19 cellular contexts compared by ENCODE assay signal in the genomic region with DNA sequence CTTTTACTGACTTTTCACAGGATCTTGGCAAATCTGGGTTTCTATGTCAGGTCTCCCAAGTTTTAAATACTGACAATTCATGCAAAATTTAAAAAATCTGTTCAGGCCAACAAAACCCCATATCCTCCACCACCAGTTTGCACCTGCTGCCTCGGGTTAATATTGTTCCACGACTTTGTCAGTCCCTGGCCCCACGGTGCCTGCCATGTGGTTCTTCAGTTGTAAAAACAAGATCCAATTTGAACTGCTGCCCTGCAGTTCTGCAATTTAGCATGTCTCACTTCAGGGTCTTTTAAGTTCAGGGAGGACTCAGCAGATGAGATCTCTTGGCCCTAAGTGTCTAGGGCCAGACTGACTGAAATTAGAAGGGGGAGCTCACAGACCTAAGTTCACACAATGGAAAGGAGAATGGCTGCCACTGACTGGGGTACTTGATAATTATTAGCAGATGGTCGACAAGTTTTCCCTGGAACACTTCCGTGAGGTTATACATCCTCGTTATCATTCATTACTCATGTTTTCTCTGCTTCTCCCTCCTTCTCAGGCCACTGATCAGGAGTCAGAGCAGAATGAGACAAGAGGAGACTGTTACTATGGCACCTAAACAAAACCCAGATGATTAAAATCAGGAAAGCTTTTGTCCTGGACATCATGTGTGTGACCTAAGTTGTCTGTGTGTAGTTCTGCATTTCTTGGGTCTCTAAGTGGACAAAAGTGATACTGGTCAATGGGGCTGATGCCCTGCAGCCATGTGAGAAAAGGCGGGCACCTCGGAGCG.
DNase-seq lines count a peak whose midpoint lies in the region; ATAC-seq, FAIRE-seq and TF ChIP-seq lines count a peak whose summit lies in the region.
"Had no signal": no experiment of that assay in that cellular context is flagged by ENCODE, and none has a peak within 500 bp of the region (broad histone marks: within the 10 kb centered on the region; RNA-seq: fewer than 3 reads in every experiment).

No MANE protein-coding gene starts in this region.

- peaks cover 2 to 5% of the 10 kb centered on the region in 2 experiments; a peak in 2 of 4 replicates for H3K4me1 Mint-ChIP-seq in H9
- H3K4me1 Mint-ChIP-seq: central memory CD8-positive, alpha-beta T cell had no signal

- no peak overlapping the region for H4K5ac ChIP-seq in H9 (ENCODE audit: insufficient read length, low read depth, low read length)

- TF ChIP-seq CTCF in fibroblast of pulmonary artery (IDR thresholded peaks at IDR 0.05; ENCODE audit: low read length, missing control alignments) = no peak
- TF ChIP-seq CTCF in gastrocnemius medialis (IDR thresholded peaks at IDR 0.05 in 4 of 5, conservative IDR thresholded peaks at IDR 0.05 in 1 of 5) = no peak
- no peak for TF ChIP-seq CTCF in H9 (conservative IDR thresholded peaks at IDR 0.05)
- TF ChIP-seq CTCF in smooth muscle cell (IDR thresholded peaks at IDR 0.05; ENCODE audit: borderline replicate concordance, insufficient read depth, poor library complexity, severe bottlenecking) = no peak

- no peak overlapping the region for H3K18ac ChIP-seq in H9 (ENCODE audit: insufficient read length, low read depth, low read length)

- no peak overlapping the region for H2BK20ac ChIP-seq in H9 (ENCODE audit: low read depth, low read length, poor library complexity, severe bottlenecking)

- H3K36me3 ChIP-seq in gastrocnemius medialis (no peaks in the 10 kb centered on the region), smooth muscle cell (ENCODE audit: low read depth) (no peaks in the 10 kb centered on the region)
- H3K36me3 ChIP-seq: right lobe of liver had no signal

- no peak overlapping the region for H3K4me3 Mint-ChIP-seq in H9
- H3K4me3 Mint-ChIP-seq: CD4-positive, alpha-beta T cell; central memory CD8-positive, alpha-beta T cell had no signal

- H3K27ac ChIP-seq in gastrocnemius medialis (peak overlapping the region; percentile 64 to 82 (median 70)), H9 (ENCODE audit: insufficient read length, low read depth, low read length) (no peak overlapping the region), smooth muscle cell (ENCODE audit: low read depth) (no peak overlapping the region)
- H3K27ac ChIP-seq: right lobe of liver had no signal

- peak overlapping the region in 1 of 3 experiments; percentile 74; a peak in 1 of 7 replicates for H3K27ac Mint-ChIP-seq in H9
- H3K27ac Mint-ChIP-seq: CD4-positive, alpha-beta T cell had no signal

- no peak overlapping the region for H3K56ac ChIP-seq in H9 (ENCODE audit: insufficient read length, low read depth, low read length)

- H3T11ph ChIP-seq in H9 (ENCODE audit: low read length) = no peak overlapping the region

- H3K23me2 ChIP-seq in H9 (ENCODE audit: insufficient read length, low read depth, low read length, poor library complexity, severe bottlenecking) = no peaks in the 10 kb centered on the region

- no peak for TF ChIP-seq POLR2A in gastrocnemius medialis (IDR thresholded peaks at IDR 0.05)

- no peak overlapping the region for H2BK5ac ChIP-seq in H9 (ENCODE audit: insufficient read length, low read length)

- H3K14ac ChIP-seq in H9 (ENCODE audit: insufficient read depth, low read length) = no peak overlapping the region

- H4K20me1 ChIP-seq in H9 (ENCODE audit: control insufficient read depth, insufficient read depth, insufficient read length) = no peaks in the 10 kb centered on the region
- no peaks in the 10 kb centered on the region for H4K20me1 ChIP-seq in smooth muscle cell (ENCODE audit: low read depth)

- H3K79me2 ChIP-seq in H9 (ENCODE audit: insufficient read depth, low read length) (no peaks in the 10 kb centered on the region), smooth muscle cell (ENCODE audit: low read depth) (no peaks in the 10 kb centered on the region)

- peaks cover 19 to 35% of the 10 kb centered on the region in 2 donors for H3K4me1 ChIP-seq in gastrocnemius medialis
- peaks cover 2% of the 10 kb centered on the region; the same call in 1 of the 2 replicates for H3K4me1 ChIP-seq in H9 (ENCODE audit: insufficient read depth, low read length)
- H3K4me1 ChIP-seq in smooth muscle cell (ENCODE audit: low read depth) = no peaks in the 10 kb centered on the region
- H3K4me1 ChIP-seq: right lobe of liver had no signal

- H3K79me1 ChIP-seq in H9 (ENCODE audit: insufficient read depth, low read depth, low read length, poor library complexity, severe bottlenecking) = no peaks in the 10 kb centered on the region

- H2AFZ ChIP-seq in H9 (ENCODE audit: low read length) = no peak overlapping the region
- H2AFZ ChIP-seq in smooth muscle cell (ENCODE audit: low read depth) = no peak overlapping the region

- H3K27me3 Mint-ChIP-seq in H9 (ENCODE audit: low read depth) = no peaks in the 10 kb centered on the region
- H3K27me3 Mint-ChIP-seq: CD4-positive, alpha-beta T cell; central memory CD8-positive, alpha-beta T cell had no signal

- intact Hi-C loops in gastrocnemius medialis (cut with DNase I; ENCODE audit: low total_unique reads) = loop anchor here (2.0 to 10.0 kb wide), 2 partner anchors 65 to 85 kb away; no protein-coding TSS in a partner anchor

- ATAC-seq in gastrocnemius medialis (peak; percentile 23 to 31), GM21528 (IDR thresholded peaks at IDR 0.05; ENCODE audit: low FRiP score, unreplicated experiment) (no peak)
- ATAC-seq: right lobe of liver had no signal

- H3K4me2 ChIP-seq in H9 (ENCODE audit: insufficient read depth, insufficient read length, low read length) (no peak overlapping the region), smooth muscle cell (no peak overlapping the region)

- no peaks in the 10 kb centered on the region for H3K9me3 ChIP-seq in gastrocnemius medialis
- H3K9me3 ChIP-seq in H9 (ENCODE audit: control insufficient read depth, low read depth, low read length) = no peaks in the 10 kb centered on the region
- H3K9me3 ChIP-seq in smooth muscle cell (replicated peaks; ENCODE audit: low read depth) = no peaks in the 10 kb centered on the region
- H3K9me3 ChIP-seq: right lobe of liver had no signal

- DNase-seq in EL (peak; percentile 60), RCC 7860 (ENCODE audit: low spot score) (peak; percentile 84), fibroblast of pulmonary artery (ENCODE audit: low read depth) (peak; percentile 4), gastrocnemius medialis (peak; percentile 45 to 66), H9 (no peak), smooth muscle cell (lab: John Stamatoyannopoulos, UW; ENCODE audit: unreplicated experiment) (no peak)
- DNase-seq: activated CD4-positive, CD25-positive, alpha-beta regulatory T cell treated with anti-CD3 and anti-CD28 coated beads, Interleukin-2, amount 50 U/mL, for 72 hours; activated CD8-positive, alpha-beta memory T cell treated with anti-CD3 and anti-CD28 coated beads, Interleukin-2, amount 50 U/mL, for 4 hours; CD4-positive, alpha-beta T cell; effector memory CD4-positive, alpha-beta T cell; mesendoderm; NCI-H1092 treated with DMSO at 0.1 percent for 48 hours; right lobe of liver; SIG-M5; stimulated activated CD4-positive, alpha-beta T cell treated with anti-CD3 and anti-CD28 coated beads, Interleukin-2, amount 100 ng/mL, for 48 hours had no signal

- in situ Hi-C loops in gastrocnemius medialis (cut with MboI; ENCODE audit: low sequenced_read_pairs in 4 of 4) = loop anchor here in 1 of 4 donors (25.0 kb wide), 1 partner anchor 113 kb away; no protein-coding TSS in a partner anchor

- no CpG with 5 or more reads among the region's 9 CpGs for WGBS in H9 (ENCODE audit: extremely low coverage, insufficient read length, low lambda C conversion rate)
- WGBS in smooth muscle cell (ENCODE audit: low lambda C conversion rate) = 75% methylated on average over 9 of the region's 9 CpGs

- H4K8ac ChIP-seq in H9 (replicated peaks; ENCODE audit: insufficient read length, low read depth, low read length) = no peak overlapping the region

- H3K4me3 ChIP-seq in fibroblast of pulmonary artery (replicated peaks; ENCODE audit: low read depth, low read length) (no peak overlapping the region), gastrocnemius medialis (no peak overlapping the region), smooth muscle cell (no peak overlapping the region)
- H3K4me3 ChIP-seq: right lobe of liver had no signal

- H3F3A ChIP-seq in smooth muscle cell (ENCODE audit: low read depth) = no peaks in the 10 kb centered on the region

- no peaks in the 10 kb centered on the region for H3K9me3 Mint-ChIP-seq in H9
- H3K9me3 Mint-ChIP-seq: activated naive CD4-positive, alpha-beta T cell treated with anti-CD3 and anti-CD28 coated beads, Interleukin-2, amount 50 U/mL, for 72 hours; CD4-positive, alpha-beta T cell; central memory CD8-positive, alpha-beta T cell had no signal

- H2BK15ac ChIP-seq in H9 (ENCODE audit: low read depth, low read length) = no peak overlapping the region

- no peak overlapping the region for H2AK5ac ChIP-seq in H9 (ENCODE audit: insufficient read length, low read length)

- H3K36me3 Mint-ChIP-seq in H9 (ENCODE audit: insufficient read depth in 1 of 3, low read depth in 3 of 3) = no peaks in the 10 kb centered on the region
- H3K36me3 Mint-ChIP-seq: activated naive CD4-positive, alpha-beta T cell treated with anti-CD3 and anti-CD28 coated beads, Interleukin-2, amount 50 U/mL, for 72 hours had no signal

- H3K9ac ChIP-seq in H9 (ENCODE audit: extremely low read depth, insufficient read length, low read length) = no peak overlapping the region
- no peak overlapping the region for H3K9ac ChIP-seq in smooth muscle cell (ENCODE audit: low read depth)

- H3K4ac ChIP-seq in H9 (ENCODE audit: low read depth, low read length) = no peak overlapping the region

- H3K23ac ChIP-seq in H9 (ENCODE audit: insufficient read length, low read depth, low read length) = no peak overlapping the region

- no peak overlapping the region for H2BK12ac ChIP-seq in H9 (ENCODE audit: insufficient read length, low read depth, low read length)

- FAIRE-seq in RCC 7860 (lab: Jason Lieb, UNC) = peak; percentile 53
- FAIRE-seq: H54 had no signal

- H3K27me3 ChIP-seq in gastrocnemius medialis = no peaks in the 10 kb centered on the region
- H3K27me3 ChIP-seq in H9 (ENCODE audit: insufficient read depth, low read length) = no peaks in the 10 kb centered on the region
- no peaks in the 10 kb centered on the region for H3K27me3 ChIP-seq in smooth muscle cell (ENCODE audit: low read depth)
- H3K27me3 ChIP-seq: right lobe of liver had no signal

- H4K91ac ChIP-seq in H9 (ENCODE audit: insufficient read length, low read depth, low read length) = no peak overlapping the region

- no peak overlapping the region for H2BK120ac ChIP-seq in H9 (ENCODE audit: low read depth, low read length, poor library complexity, severe bottlenecking)

Comparison
In these comparisons a context has a peak if more than half of its experiments do, and no peak if none do; other contexts are left out.
1. DNase-seq: peak in EL (single experiment), RCC 7860 (single experiment), fibroblast of pulmonary artery (single experiment) and gastrocnemius medialis (2 of 2); none in H9 (single experiment) and smooth muscle cell (single experiment).
2. H3K27ac ChIP-seq: peak in gastrocnemius medialis (4 of 4); none in H9 (single experiment) and smooth muscle cell (single experiment).